ENCODE assay signal across 18 cellular contexts in the genomic region with DNA sequence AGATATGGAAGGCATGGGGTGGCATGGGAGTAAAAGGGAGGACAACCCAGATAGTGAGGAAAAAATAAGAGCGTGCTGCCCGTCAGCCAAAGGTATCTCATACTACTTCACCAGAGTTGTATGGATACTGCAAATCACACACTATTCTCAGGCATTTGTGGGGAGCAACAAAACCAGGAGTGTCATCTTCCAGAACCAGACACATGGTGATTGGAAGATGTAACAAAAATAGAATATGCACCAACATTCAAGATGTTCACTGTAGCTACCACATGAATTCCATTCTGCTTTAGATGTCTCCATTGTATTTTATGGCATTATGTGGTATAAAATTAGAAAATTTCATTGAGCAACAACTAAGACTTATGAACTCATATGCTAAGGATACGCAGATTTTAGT. TPM values are rescaled to one million over a fixed set of nuclear protein-coding genes. Genes with fewer than 3 reads are reported as not detected.
DNase-seq lines count a peak whose midpoint lies in the region; ATAC-seq, FAIRE-seq and TF ChIP-seq lines count a peak whose summit lies in the region.
"Had no signal": no experiment of that assay in that cellular context is flagged by ENCODE, and none has a peak within 500 bp of the region (broad histone marks: within the 10 kb centered on the region; RNA-seq: fewer than 3 reads in every experiment).

No MANE protein-coding gene starts in this region.

- POLR2A ChIA-PET in naive thymus-derived CD8-positive, alpha-beta T cell (lab: Charles Lee) = no interaction called here

- peak overlapping the region; percentile 4 for H3K27ac Mint-ChIP-seq in activated naive CD4-positive, alpha-beta T cell treated with anti-CD3 and anti-CD28 coated beads, Interleukin-2, amount 10 ng/mL, durations not matched to agents 7 days and 5 days
- peak overlapping the region; percentile 69 for H3K27ac Mint-ChIP-seq in activated naive CD8-positive, alpha-beta T cell treated with anti-CD3 and anti-CD28 coated beads, Interleukin-2, amount 50 U/mL, for 24 hours
- H3K27ac Mint-ChIP-seq in naive thymus-derived CD8-positive, alpha-beta T cell = peak overlapping the region; percentile 0 to 91 (median 50)

- CTCF ChIA-PET in activated naive CD4-positive, alpha-beta T cell treated with anti-CD3 and anti-CD28 coated beads, Interleukin-2, amount 10 ng/mL, durations not matched to agents 7 days and 5 days (lab: Charles Lee) = no interaction called here

- no peak for TF ChIP-seq POLR2A in GM12892 (IDR thresholded peaks at IDR 0.05; ENCODE audit: low read depth, low read length)

- no peak overlapping the region for H3K4me3 Mint-ChIP-seq in activated naive CD4-positive, alpha-beta T cell treated with anti-CD3 and anti-CD28 coated beads, Interleukin-2, amount 10 ng/mL, durations not matched to agents 7 days and 5 days
- no peak overlapping the region for H3K4me3 Mint-ChIP-seq in activated naive CD8-positive, alpha-beta T cell treated with anti-CD3 and anti-CD28 coated beads, Interleukin-2, amount 50 U/mL, for 24 hours
- H3K4me3 Mint-ChIP-seq in naive thymus-derived CD8-positive, alpha-beta T cell = peak overlapping the region in 2 of 10 donors; percentile 1 to 5
- H3K4me3 Mint-ChIP-seq: IgD-negative memory B cell had no signal

- DNase-seq in activated naive CD4-positive, alpha-beta T cell treated with anti-CD3 and anti-CD28 coated beads, Interleukin-2, amount 10 ng/mL, durations not matched to agents 7 days and 5 days = no peak
- DNase-seq in activated naive CD4-positive, alpha-beta T cell treated with anti-CD3 and anti-CD28 coated beads, Interleukin-2, amount 50 U/mL, for 16 hours = no peak
- DNase-seq in GM12892 (ENCODE audit: insufficient read length) = no peak
- no peak for DNase-seq in activated naive CD8-positive, alpha-beta T cell treated with anti-CD3 and anti-CD28 coated beads, Interleukin-2, amount 50 U/mL, for 24 hours
- no peak for DNase-seq in naive thymus-derived CD8-positive, alpha-beta T cell
- no peak for DNase-seq in activated effector memory CD4-positive, alpha-beta T cell treated with anti-CD3 and anti-CD28 coated beads, Interleukin-2, amount 50 U/mL, for 16 hours
- no peak for DNase-seq in AML-193 (lab: John Stamatoyannopoulos, UW)
- DNase-seq: Calu3, H7, Kasumi-1, MM.1S, NCI-H1092 treated with DMSO at 0.1 percent for 48 hours, NCI-H1694, NCI-H2227 treated with DMSO at 0.1 percent for 48 hours, NCI-H524 had no signal

- FAIRE-seq in GM12892 (lab: Jason Lieb, UNC) = peak; percentile 58
- FAIRE-seq: A549 had no signal

- H3K27me3 Mint-ChIP-seq in activated naive CD4-positive, alpha-beta T cell treated with anti-CD3 and anti-CD28 coated beads, Interleukin-2, amount 10 ng/mL, durations not matched to agents 7 days and 5 days = no peaks in the 10 kb centered on the region
- H3K27me3 Mint-ChIP-seq in activated naive CD8-positive, alpha-beta T cell treated with anti-CD3 and anti-CD28 coated beads, Interleukin-2, amount 50 U/mL, for 24 hours = no peaks in the 10 kb centered on the region
- H3K27me3 Mint-ChIP-seq in naive thymus-derived CD8-positive, alpha-beta T cell = no peaks in the 10 kb centered on the region
- H3K27me3 Mint-ChIP-seq: IgD-negative memory B cell had no signal

- H3K4me1 Mint-ChIP-seq in activated naive CD4-positive, alpha-beta T cell treated with anti-CD3 and anti-CD28 coated beads, Interleukin-2, amount 10 ng/mL, durations not matched to agents 7 days and 5 days = peaks cover 33% of the 10 kb centered on the region
- H3K4me1 Mint-ChIP-seq in activated naive CD8-positive, alpha-beta T cell treated with anti-CD3 and anti-CD28 coated beads, Interleukin-2, amount 50 U/mL, for 24 hours = peaks cover 43% of the 10 kb centered on the region
- peaks cover 27 to 74% (median 59%) of the 10 kb centered on the region in 4 donors for H3K4me1 Mint-ChIP-seq in naive thymus-derived CD8-positive, alpha-beta T cell

- ATAC-seq in activated naive CD8-positive, alpha-beta T cell treated with anti-CD3 and anti-CD28 coated beads, Interleukin-2, amount 50 U/mL, for 24 hours = no peak
- no peak for ATAC-seq in naive thymus-derived CD8-positive, alpha-beta T cell
- ATAC-seq in HG03025 (IDR thresholded peaks at IDR 0.05; ENCODE audit: low FRiP score, unreplicated experiment) = no peak
- ATAC-seq: A549 had no signal

- H3K9me3 Mint-ChIP-seq in activated naive CD4-positive, alpha-beta T cell treated with anti-CD3 and anti-CD28 coated beads, Interleukin-2, amount 10 ng/mL, durations not matched to agents 7 days and 5 days = no peaks in the 10 kb centered on the region
- H3K9me3 Mint-ChIP-seq in activated naive CD8-positive, alpha-beta T cell treated with anti-CD3 and anti-CD28 coated beads, Interleukin-2, amount 50 U/mL, for 24 hours = no peaks in the 10 kb centered on the region
- no peaks in the 10 kb centered on the region for H3K9me3 Mint-ChIP-seq in naive thymus-derived CD8-positive, alpha-beta T cell
- H3K9me3 Mint-ChIP-seq: IgD-negative memory B cell had no signal

- peaks cover 71% of the 10 kb centered on the region for H3K36me3 Mint-ChIP-seq in activated naive CD4-positive, alpha-beta T cell treated with anti-CD3 and anti-CD28 coated beads, Interleukin-2, amount 10 ng/mL, durations not matched to agents 7 days and 5 days
- H3K36me3 Mint-ChIP-seq in activated naive CD8-positive, alpha-beta T cell treated with anti-CD3 and anti-CD28 coated beads, Interleukin-2, amount 50 U/mL, for 24 hours (ENCODE audit: low read depth) = peaks cover 70% of the 10 kb centered on the region
- H3K36me3 Mint-ChIP-seq in naive thymus-derived CD8-positive, alpha-beta T cell = peaks cover 13 to 88% (median 51%) of the 10 kb centered on the region in 3 donors

RNA-seq across cellular contexts. Expression of gene CD47, which starts 34.9 kb away (rescaled TPM):
- polyA plus RNA-seq in GM12892 (2012; ENCODE audit: missing spikeins) = 120 TPM
- 100 to 1,000 TPM; 187 to 192 TPM for total RNA-seq in naive thymus-derived CD8-positive, alpha-beta T cell
- 100 to 1,000 TPM; 127 to 164 (median 135) TPM for polyA plus RNA-seq in naive thymus-derived CD8-positive, alpha-beta T cell

Comparison
In these comparisons a context has a peak if more than half of its experiments do, and no peak if none do; other contexts are left out.
1. H3K27ac Mint-ChIP-seq: peak in every context shown above with its lines; median percentile 69 in activated naive CD8-positive, alpha-beta T cell treated with anti-CD3 and anti-CD28 coated beads, Interleukin-2, amount 50 U/mL, for 24 hours; 50 in naive thymus-derived CD8-positive, alpha-beta T cell; 4 in activated naive CD4-positive, alpha-beta T cell treated with anti-CD3 and anti-CD28 coated beads, Interleukin-2, amount 10 ng/mL, durations not matched to agents 7 days and 5 days.